In the genomic region with DNA sequence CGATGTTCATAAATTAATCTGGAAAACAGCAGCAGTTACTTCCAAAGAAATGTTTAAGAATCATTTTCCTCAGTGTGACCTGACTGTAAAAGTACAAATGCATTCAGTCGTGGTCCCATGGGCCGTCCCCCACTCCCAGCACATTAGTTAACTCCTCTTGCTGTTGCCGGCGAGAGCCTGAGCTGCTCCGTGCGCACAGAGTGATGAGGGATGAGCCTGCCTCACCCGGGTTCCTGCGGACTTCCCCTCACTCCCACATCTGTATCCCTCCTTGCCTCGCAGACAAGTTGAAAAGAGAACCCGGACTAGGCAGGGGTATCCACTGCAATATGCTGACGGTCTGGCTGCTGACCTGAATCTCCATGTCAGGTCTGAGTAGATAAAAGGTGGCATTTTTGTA, we compare ENCODE assay signal across 1 cellular context.
TF ChIP-seq lines count a peak whose summit lies in the region.

No MANE protein-coding gene starts in this region.

TF ChIP-seq in H1, 55 proteins besides CTCF, POLR2A, EP300 and RAD21 (continued from another document):
- TF ChIP-seq NANOG (IDR thresholded peaks at IDR 0.05; ENCODE audit: insufficient read depth, low read depth, low read length, poor library complexity, severe bottlenecking) (no peak), BACH1 (IDR thresholded peaks at IDR 0.05; ENCODE audit: low read length) (no peak), JUND (IDR thresholded peaks at IDR 0.05; ENCODE audit: low read length) (no peak), GTF2F1 (IDR thresholded peaks at IDR 0.05; ENCODE audit: borderline replicate concordance, low read depth, low read length) (no peak), CBX5 (IDR thresholded peaks at IDR 0.05; ENCODE audit: low read depth, low read length) (no peak), TEAD4 (IDR thresholded peaks at IDR 0.05; ENCODE audit: low read depth, low read length) (no peak), YY1 (IDR thresholded peaks at IDR 0.05; ENCODE audit: low read depth, low read length) (no peak), RNF2 (IDR thresholded peaks at IDR 0.05; ENCODE audit: borderline replicate concordance, low read depth, low read length, missing control alignments, poor library complexity, severe bottlenecking) (no peak), CHD2 (IDR thresholded peaks at IDR 0.05; ENCODE audit: low read length) (no peak), BRCA1 (IDR thresholded peaks at IDR 0.05; ENCODE audit: low read depth, low read length) (no peak), SIRT6 (IDR thresholded peaks at IDR 0.05; ENCODE audit: low read length) (no peak), BCL11A (IDR thresholded peaks at IDR 0.05; ENCODE audit: low read depth in 2 of 2, low read length in 2 of 2) (no peak)
